Comparison of ENCODE assay signal across 16 cellular contexts in the genomic region with DNA sequence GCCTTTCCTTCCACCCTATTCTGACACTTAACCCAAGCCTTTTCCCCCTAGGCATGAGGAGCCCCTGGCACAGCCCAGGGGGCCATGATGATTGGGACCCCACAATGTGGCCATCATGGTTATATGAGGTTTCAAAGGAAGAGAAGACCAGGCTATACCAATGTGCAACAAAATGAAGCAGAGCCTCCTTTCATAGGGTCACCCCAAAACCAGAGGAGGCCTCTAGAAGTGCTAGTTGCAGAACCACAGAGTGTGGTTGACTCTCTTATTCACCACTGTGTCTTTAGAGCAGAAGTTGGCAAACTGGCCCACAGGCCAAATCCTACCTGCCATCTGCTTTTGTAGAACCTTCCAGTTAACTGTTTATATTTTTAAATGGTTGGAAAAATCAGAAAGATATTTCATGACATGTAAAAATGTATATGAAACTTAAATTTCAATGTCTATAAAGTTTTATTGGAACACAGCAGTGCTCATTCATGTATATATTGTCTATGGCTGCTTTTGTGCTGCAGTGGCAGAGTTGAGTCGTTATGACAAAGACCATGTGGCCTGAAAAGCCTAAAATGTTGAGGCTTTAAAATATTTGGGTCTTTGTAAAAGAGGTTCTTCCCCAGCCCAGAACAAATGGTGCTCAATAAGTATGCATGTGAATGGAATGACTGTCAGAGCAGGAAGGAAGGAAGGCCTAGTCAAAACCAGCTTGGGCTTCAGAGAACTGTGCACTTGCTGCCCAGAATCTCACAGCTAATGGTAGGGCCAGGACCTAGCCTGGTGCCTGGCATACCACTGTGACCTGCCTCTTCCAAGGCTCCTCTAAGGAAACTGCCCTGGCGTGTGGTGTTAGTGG. TPM values are rescaled to one million over a fixed set of nuclear protein-coding genes. Genes with fewer than 3 reads are reported as not detected.
DNase-seq lines count a peak whose midpoint lies in the region; ATAC-seq, FAIRE-seq and TF ChIP-seq lines count a peak whose summit lies in the region.
"Had no signal": no experiment of that assay in that cellular context is flagged by ENCODE, and none has a peak within 500 bp of the region (broad histone marks: within the 10 kb centered on the region; RNA-seq: fewer than 3 reads in every experiment).

No MANE protein-coding gene starts in this region.

- no peaks in the 10 kb centered on the region for H3K27me3 Mint-ChIP-seq in CD4-positive, CD25-positive, alpha-beta regulatory T cell
- no peaks in the 10 kb centered on the region for H3K27me3 Mint-ChIP-seq in IgD-negative memory B cell
- no peaks in the 10 kb centered on the region for H3K27me3 Mint-ChIP-seq in naive thymus-derived CD4-positive, alpha-beta T cell

- peaks cover 13% of the 10 kb centered on the region for H3K36me3 ChIP-seq in CD4-positive, CD25-positive, alpha-beta regulatory T cell (ENCODE audit: control insufficient read depth, insufficient read depth, low read length)
- H3K36me3 ChIP-seq in ascending aorta: peaks cover 4 to 16% of the 10 kb centered on the region in 2 donors
- peaks cover 0 to 22% (median 0%) of the 10 kb centered on the region in 3 experiments for H3K36me3 ChIP-seq in naive thymus-derived CD4-positive, alpha-beta T cell (ENCODE audit: control insufficient read depth in 2 of 3, insufficient read depth in 3 of 3, low read length in 3 of 3)
- H3K36me3 ChIP-seq in small intestine (ENCODE audit: control insufficient read depth in 2 of 2, insufficient read depth in 2 of 2, low read length in 2 of 2): peaks cover 3% of the 10 kb centered on the region in 2 donors

- CTCF ChIA-PET in naive thymus-derived CD4-positive, alpha-beta T cell (lab: Charles Lee): no interaction called here

- no peaks in the 10 kb centered on the region for H3K9me3 Mint-ChIP-seq in CD4-positive, CD25-positive, alpha-beta regulatory T cell
- no peaks in the 10 kb centered on the region for H3K9me3 Mint-ChIP-seq in IgD-negative memory B cell
- H3K9me3 Mint-ChIP-seq in naive thymus-derived CD4-positive, alpha-beta T cell: no peaks in the 10 kb centered on the region

- WGBS in small intestine, 3 donors: 83 to 88% (median 86%) methylated on average over 2 of the region's 2 CpGs

- peaks cover 32% of the 10 kb centered on the region for H3K36me3 Mint-ChIP-seq in CD4-positive, CD25-positive, alpha-beta regulatory T cell
- H3K36me3 Mint-ChIP-seq in IgD-negative memory B cell: peaks cover 2% of the 10 kb centered on the region
- H3K36me3 Mint-ChIP-seq in naive thymus-derived CD4-positive, alpha-beta T cell: peaks cover 9 to 44% (median 25%) of the 10 kb centered on the region in 5 donors

- TF ChIP-seq CTCF in ascending aorta (IDR thresholded peaks at IDR 0.05): no peak
- TF ChIP-seq CTCF in D721Med (IDR thresholded peaks at IDR 0.05; ENCODE audit: insufficient read depth, missing control alignments): no peak

- peak overlapping the region in 2 of 4 donors; percentile 4 to 64 for H3K4me3 Mint-ChIP-seq in CD4-positive, CD25-positive, alpha-beta regulatory T cell
- H3K4me3 Mint-ChIP-seq in IgD-negative memory B cell: peak overlapping the region in 1 of 4 donors; percentile 66
- peak overlapping the region in 1 of 10 donors; percentile 71 for H3K4me3 Mint-ChIP-seq in naive thymus-derived CD4-positive, alpha-beta T cell

- no peak for FAIRE-seq in D721Med (lab: Jason Lieb, UNC)
- FAIRE-seq in small intestine (lab: Jason Lieb, UNC): no peak
- FAIRE-seq: H54 had no signal

- H3K27me3 ChIP-seq in CD4-positive, CD25-positive, alpha-beta regulatory T cell (ENCODE audit: control insufficient read depth, insufficient read depth, low read length): no peaks in the 10 kb centered on the region
- H3K27me3 ChIP-seq in ascending aorta (no peaks in the 10 kb centered on the region), small intestine (ENCODE audit: control insufficient read depth in 2 of 2, insufficient read depth in 2 of 2, low read length in 2 of 2) (no peaks in the 10 kb centered on the region)
- H3K27me3 ChIP-seq in naive thymus-derived CD4-positive, alpha-beta T cell (ENCODE audit: control insufficient read depth in 2 of 2, insufficient read depth in 2 of 2, low read length in 2 of 2): no peaks in the 10 kb centered on the region
- H3K27me3 ChIP-seq: Peyer's patch had no signal

- POLR2A ChIA-PET in naive thymus-derived CD4-positive, alpha-beta T cell (lab: Charles Lee): no interaction called here

- no peak overlapping the region for H3K4me3 ChIP-seq in CD4-positive, CD25-positive, alpha-beta regulatory T cell (ENCODE audit: low read depth, low read length)
- H3K4me3 ChIP-seq in ascending aorta (no peak overlapping the region), small intestine (ENCODE audit: low read depth in 1 of 2, low read length in 2 of 2) (no peak overlapping the region)
- H3K4me3 ChIP-seq in naive thymus-derived CD4-positive, alpha-beta T cell (ENCODE audit: low read length): no peak overlapping the region
- H3K4me3 ChIP-seq: Peyer's patch had no signal

- no peaks in the 10 kb centered on the region for H3K9me3 ChIP-seq in CD4-positive, CD25-positive, alpha-beta regulatory T cell (ENCODE audit: control insufficient read depth in 2 of 2, low read length in 2 of 2)
- H3K9me3 ChIP-seq in ascending aorta (no peaks in the 10 kb centered on the region), small intestine (ENCODE audit: control insufficient read depth, low read depth) (no peaks in the 10 kb centered on the region)
- no peaks in the 10 kb centered on the region for H3K9me3 ChIP-seq in naive thymus-derived CD4-positive, alpha-beta T cell (ENCODE audit: control insufficient read depth in 2 of 3, low read length in 3 of 3)
- H3K9me3 ChIP-seq: Peyer's patch had no signal

- intact Hi-C loops in ascending aorta (cut with DNase I): no loop called here
- intact Hi-C loops in naive thymus-derived CD4-positive, alpha-beta T cell (cut with micrococcal nuclease): no loop called here

- peaks cover 28 to 98% (median 77%) of the 10 kb centered on the region in 4 donors for H3K4me1 Mint-ChIP-seq in CD4-positive, CD25-positive, alpha-beta regulatory T cell
- H3K4me1 Mint-ChIP-seq in IgD-negative memory B cell: peaks cover 55 to 68% (median 55%) of the 10 kb centered on the region in 3 donors
- H3K4me1 Mint-ChIP-seq in naive thymus-derived CD4-positive, alpha-beta T cell: peaks cover 65 to 96% (median 82%) of the 10 kb centered on the region in 7 donors

- ATAC-seq in CD4-positive, CD25-positive, alpha-beta regulatory T cell (ENCODE audit: low read depth in 2 of 2): peak in 1 of 2 donors; percentile 31
- ATAC-seq in naive thymus-derived CD4-positive, alpha-beta T cell: no peak
- no peak for ATAC-seq in HG03378 (IDR thresholded peaks at IDR 0.05; ENCODE audit: unreplicated experiment)

- peak overlapping the region; percentile 76 to 83 (median 80) for H3K27ac Mint-ChIP-seq in CD4-positive, CD25-positive, alpha-beta regulatory T cell
- peak overlapping the region in 2 of 3 donors; percentile 16 to 81 for H3K27ac Mint-ChIP-seq in IgD-negative memory B cell
- H3K27ac Mint-ChIP-seq in naive thymus-derived CD4-positive, alpha-beta T cell: peak overlapping the region in 8 of 9 donors; percentile 9 to 81 (median 46)

- H3K4me1 ChIP-seq in CD4-positive, CD25-positive, alpha-beta regulatory T cell (ENCODE audit: control insufficient read depth, insufficient read depth, low read length, poor library complexity, severe bottlenecking): peaks cover 49% of the 10 kb centered on the region
- H3K4me1 ChIP-seq in ascending aorta: peaks cover 21 to 67% of the 10 kb centered on the region in 2 donors
- H3K4me1 ChIP-seq in naive thymus-derived CD4-positive, alpha-beta T cell (ENCODE audit: control insufficient read depth in 2 of 2, insufficient read depth in 2 of 2, low read length in 2 of 2): peaks cover 9 to 26% of the 10 kb centered on the region in 2 donors
- H3K4me1 ChIP-seq in small intestine (ENCODE audit: control insufficient read depth in 2 of 2, insufficient read depth in 1 of 2, low read depth in 1 of 2, low read length in 1 of 2): peaks cover 13 to 26% of the 10 kb centered on the region in 2 donors

- H3K27ac ChIP-seq in CD4-positive, CD25-positive, alpha-beta regulatory T cell (ENCODE audit: insufficient read depth, low read length, poor library complexity, severe bottlenecking): no peak overlapping the region
- H3K27ac ChIP-seq in ascending aorta (peak overlapping the region; percentile 0 to 39), small intestine (ENCODE audit: low read depth in 1 of 2, low read length in 1 of 2) (no peak overlapping the region)
- H3K27ac ChIP-seq in naive thymus-derived CD4-positive, alpha-beta T cell (ENCODE audit: low read depth, low read length): no peak overlapping the region

- DNase-seq in CD4-positive, CD25-positive, alpha-beta regulatory T cell: peak in 1 of 3 donors; percentile 66
- DNase-seq in ascending aorta (ENCODE audit: low spot score in 2 of 2) (no peak), D721Med (ENCODE audit: insufficient read length, low spot score) (no peak), small intestine (no peak), NCI-H187 treated with DMSO at 0.1 percent for 48 hours (lab: John Stamatoyannopoulos, UW) (no peak)
- no peak for DNase-seq in naive thymus-derived CD4-positive, alpha-beta T cell
- DNase-seq: anterior cingulate cortex; EL; NCI-H1092 treated with DMSO at 0.1 percent for 48 hours; Peyer's patch; retina; stimulated activated CD4-positive, alpha-beta T cell treated with anti-CD3 and anti-CD28 coated beads, Interleukin-4, amount 100 ng/mL, for 1 hour; stimulated activated naive CD4-positive, alpha-beta T cell had no signal

RNA-seq across cellular contexts. Expression of gene SUSD6, which starts 49.2 kb away (rescaled TPM):
- total RNA-seq in CD4-positive, CD25-positive, alpha-beta regulatory T cell: 101 TPM
- polyA plus RNA-seq in CD4-positive, CD25-positive, alpha-beta regulatory T cell: 10 to 100 TPM in 1 of 4 donors, 1 to 10 TPM in 3; 7.7 to 15.2 (median 9.0) TPM
- polyA plus RNA-seq in IgD-negative memory B cell (14.3 TPM), small intestine (10 to 100 TPM; 14.3 to 18.8 (median 14.5) TPM)
- 23.3 TPM for total RNA-seq in ascending aorta
- 10 to 100 TPM; 42.9 to 90.8 (median 65.0) TPM for total RNA-seq in naive thymus-derived CD4-positive, alpha-beta T cell
- 1 to 10 TPM; 4.3 to 6.3 TPM for polyA plus RNA-seq in naive thymus-derived CD4-positive, alpha-beta T cell

Comparison
In these comparisons a context has a peak if more than half of its experiments do, and no peak if none do; other contexts are left out.
1. H3K27ac ChIP-seq: peak in ascending aorta (2 of 2); none in CD4-positive, CD25-positive, alpha-beta regulatory T cell (single experiment), naive thymus-derived CD4-positive, alpha-beta T cell (single experiment) and small intestine (0 of 2).
2. Peak in every context shown above with its lines, with median percentiles within 50 percentile points of each other: H3K27ac Mint-ChIP-seq.